ENCODE assay signal across 19 cellular contexts in the genomic region with DNA sequence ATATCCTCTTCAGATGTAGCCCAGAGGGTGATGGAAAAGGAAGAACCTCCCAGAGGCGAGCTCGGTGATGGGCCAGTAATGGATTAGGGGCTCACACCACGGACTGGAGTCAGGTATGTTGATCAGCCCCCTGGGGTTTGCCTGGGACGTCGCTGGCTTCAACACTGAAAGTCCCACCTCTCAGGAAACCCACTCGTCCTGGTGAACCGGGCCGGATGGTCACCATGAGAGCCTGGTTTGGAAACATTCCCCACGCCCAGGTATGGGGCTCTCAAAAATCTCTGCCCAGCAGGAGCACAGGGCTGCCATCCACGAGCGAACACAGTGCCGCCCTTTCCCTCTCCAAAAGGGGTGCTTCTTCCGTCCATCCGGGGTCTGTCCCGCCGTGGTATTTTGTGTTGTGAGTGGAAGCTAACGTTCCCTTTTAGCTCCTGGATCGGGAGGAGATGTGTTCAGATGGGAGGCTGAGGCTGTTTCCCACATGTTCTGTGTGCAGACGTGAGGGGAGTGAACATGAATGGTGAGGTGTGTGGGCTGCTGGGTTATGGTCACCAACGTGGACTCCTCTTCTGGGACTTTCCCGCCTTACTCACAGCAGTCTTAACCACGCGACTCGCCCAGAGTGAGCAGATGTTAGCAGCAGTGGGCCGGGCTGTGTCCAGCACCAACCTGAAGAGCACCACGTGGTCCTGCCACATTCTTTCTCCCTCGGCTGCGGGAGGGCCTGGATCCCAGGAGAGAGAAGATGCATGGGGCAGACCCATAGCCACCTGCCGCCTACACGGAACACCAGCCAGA.
DNase-seq lines count a peak whose midpoint lies in the region; ATAC-seq, FAIRE-seq and TF ChIP-seq lines count a peak whose summit lies in the region.
"Had no signal": no experiment of that assay in that cellular context is flagged by ENCODE, and none has a peak within 500 bp of the region (broad histone marks: within the 10 kb centered on the region; RNA-seq: fewer than 3 reads in every experiment).

No MANE protein-coding gene starts in this region.

- H3K36me3 ChIP-seq in Peyer's patch (no peaks in the 10 kb centered on the region), kidney (ENCODE audit: control insufficient read depth in 1 of 2, insufficient read depth in 2 of 2, low read length in 2 of 2) (no peaks in the 10 kb centered on the region)
- H3K36me3 ChIP-seq: breast epithelium, prostate gland had no signal

- no peaks in the 10 kb centered on the region for H3K27me3 ChIP-seq in Peyer's patch

- no peak for TF ChIP-seq POLR2A in Peyer's patch (IDR thresholded peaks at IDR 0.05)

- no peak overlapping the region for H3K27ac ChIP-seq in Peyer's patch
- H3K27ac ChIP-seq in kidney (ENCODE audit: low read depth in 2 of 2, low read length in 2 of 2), result no peak overlapping the region
- H3K27ac ChIP-seq: breast epithelium, C4-2B, prostate gland had no signal

- ATAC-seq in sciatic nerve, result no peak
- no peak for ATAC-seq in HG02678 (IDR thresholded peaks at IDR 0.05; ENCODE audit: unreplicated experiment)
- ATAC-seq in HG02970 (IDR thresholded peaks at IDR 0.05; ENCODE audit: low FRiP score, unreplicated experiment), result no peak
- ATAC-seq: Panc1 had no signal

- no peak overlapping the region for H3K9ac ChIP-seq in kidney (ENCODE audit: low read length in 2 of 2)

- no peak for TF ChIP-seq CTCF in Peyer's patch (IDR thresholded peaks at IDR 0.05)
- no peak for TF ChIP-seq CTCF in kidney (IDR thresholded peaks at IDR 0.05; ENCODE audit: borderline replicate concordance, extremely low read depth, insufficient read depth)
- TF ChIP-seq CTCF in D721Med (IDR thresholded peaks at IDR 0.05; ENCODE audit: insufficient read depth, missing control alignments), result no peak

- H3K4me1 ChIP-seq in Peyer's patch (peaks cover 0 to 9% (median 0%) of the 10 kb centered on the region in 4 donors), kidney (ENCODE audit: control insufficient read depth in 1 of 2, insufficient read depth in 1 of 2, low read depth in 1 of 2, low read length in 2 of 2) (no peaks in the 10 kb centered on the region)
- H3K4me1 ChIP-seq: breast epithelium, prostate gland had no signal

- peak; percentile 38 for DNase-seq in activated effector memory CD4-positive, alpha-beta T cell treated with anti-CD3 and anti-CD28 coated beads, Interleukin-2, amount 50 U/mL, for 16 hours
- DNase-seq in activated effector memory CD4-positive, alpha-beta T cell treated with Interleukin-2 at 50 U/mL for 16 hours, result no peak
- DNase-seq in Peyer's patch (peak in 2 of 3 donors; percentile 28 to 31), kidney (peak; percentile 43), sciatic nerve (ENCODE audit: low spot score) (peak; percentile 50), D721Med (ENCODE audit: insufficient read length, low spot score) (no peak)
- DNase-seq: dermis blood vessel endothelial cell, DMS 273 treated with DMSO at 0.1 percent for 48 hours, foreskin melanocyte, NCI-H1694 treated with DMSO at 0.1 percent for 48 hours, NCI-H2227 treated with DMSO at 0.1 percent for 48 hours had no signal

- H3K4me3 ChIP-seq in Peyer's patch (no peak overlapping the region), kidney (ENCODE audit: low read length in 2 of 2) (no peak overlapping the region)
- H3K4me3 ChIP-seq: breast epithelium, prostate gland had no signal

- no peak for FAIRE-seq in kidney (lab: Jason Lieb, UNC)
- no peak for FAIRE-seq in D721Med (lab: Jason Lieb, UNC)
- FAIRE-seq: A204.1, GM12891 had no signal

- intact Hi-C loops in kidney (cut with DNase I), result no loop called here
- intact Hi-C loops in sciatic nerve (cut with DNase I), result no loop called here

- H3K9me3 ChIP-seq in Peyer's patch, result no peaks in the 10 kb centered on the region
- no peaks in the 10 kb centered on the region for H3K9me3 ChIP-seq in kidney (ENCODE audit: control insufficient read depth in 1 of 2, low read length in 2 of 2)
- H3K9me3 ChIP-seq: breast epithelium, prostate gland had no signal

Comparison
In these comparisons a context has a peak if more than half of its experiments do, and no peak if none do; other contexts are left out.
1. DNase-seq: peak in activated effector memory CD4-positive, alpha-beta T cell treated with anti-CD3 and anti-CD28 coated beads, Interleukin-2, amount 50 U/mL, for 16 hours (single experiment), Peyer's patch (2 of 3), kidney (single experiment) and sciatic nerve (single experiment); none in activated effector memory CD4-positive, alpha-beta T cell treated with Interleukin-2 at 50 U/mL for 16 hours (single experiment) and D721Med (single experiment).